ENCODE assay signal across 22 cellular contexts in genomic region chr13:35393886-35394285, GRCh38.
"Had no signal": no experiment of that assay in that cellular context is flagged by ENCODE, and none has a peak within 500 bp of the region (broad histone marks: within the 10 kb centered on the region; RNA-seq: fewer than 3 reads in every experiment).

No MANE protein-coding gene starts in this region.

- ATAC-seq: effector memory CD8-positive, alpha-beta T cell; esophagus mucosa; gastrocnemius medialis; mucosa of descending colon; natural killer cell treated with Interleukin-12 subunit alpha and Interleukin-12 subunit beta and Interleukin-15 and Interleukin-18, amount 100 ng/mL, for 72 hours; pancreas; right lobe of liver; stimulated activated naive CD8-positive, alpha-beta T cell treated with anti-CD3 and anti-CD28 coated beads, Interleukin-15, amount 100 ng/mL, for 72 hours; upper lobe of right lung had no signal

- H3K36me3 ChIP-seq: gastrocnemius medialis, neutrophil, pancreas, right lobe of liver, suprapubic skin, transverse colon, upper lobe of right lung, vagina had no signal

- H3K9me3 ChIP-seq: gastrocnemius medialis, neutrophil, pancreas, right lobe of liver, transverse colon, upper lobe of right lung, vagina had no signal

- DNase-seq: effector memory CD8-positive, alpha-beta T cell; foreskin fibroblast; gastrocnemius medialis; head of caudate nucleus; mesenchymal stem cell; mucosa of descending colon; naive B cell; pancreas; right lobe of liver; small intestine; stimulated activated CD4-positive, alpha-beta T cell treated with anti-CD3 and anti-CD28 coated beads, Interleukin-15, amount 100 ng/mL, for 24 hours; stimulated activated CD4-positive, alpha-beta T cell treated with anti-CD3 and anti-CD28 coated beads, Interleukin-2, amount 100 ng/mL, for 48 hours; stimulated activated naive CD4-positive, alpha-beta T cell; stimulated activated naive CD8-positive, alpha-beta T cell treated with anti-CD3 and anti-CD28 coated beads, Interleukin-15, amount 100 ng/mL, for 72 hours; transverse colon; upper lobe of right lung had no signal

- H3K27me3 ChIP-seq: gastrocnemius medialis, neutrophil, pancreas, right lobe of liver, suprapubic skin, transverse colon, upper lobe of right lung, vagina had no signal

- H3K4me3 ChIP-seq: gastrocnemius medialis, mucosa of descending colon, pancreas, right lobe of liver, suprapubic skin, transverse colon, upper lobe of right lung, vagina had no signal

- H3K27ac ChIP-seq: epithelial cell of prostate, gastrocnemius medialis, neutrophil, pancreas, right lobe of liver, suprapubic skin, transverse colon, upper lobe of right lung, vagina had no signal

- H3K4me1 ChIP-seq: gastrocnemius medialis, pancreas, right lobe of liver, suprapubic skin, upper lobe of right lung had no signal
